ENCODE assay signal across 10 cellular contexts in the genomic region with DNA sequence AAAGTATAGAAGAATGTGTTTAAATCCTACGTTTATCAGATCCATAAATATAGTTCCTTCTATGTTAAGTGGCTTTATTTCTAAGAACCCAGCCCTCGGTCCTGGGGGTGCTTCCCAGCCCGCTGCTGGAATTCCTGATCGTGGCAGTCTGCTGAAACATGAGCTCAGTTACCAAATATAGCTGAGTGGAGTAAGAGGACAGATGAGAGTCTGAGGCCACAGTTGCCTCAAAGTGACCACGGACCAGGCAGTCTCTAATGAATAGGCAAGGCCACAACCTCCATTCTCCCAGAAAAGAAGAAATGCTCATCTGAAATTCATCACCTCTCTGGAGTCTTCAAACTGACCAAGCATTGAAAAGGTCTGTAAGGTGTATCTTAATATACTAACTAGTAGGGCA. TPM values are rescaled to one million over a fixed set of nuclear protein-coding genes. Genes with fewer than 3 reads are reported as not detected.
DNase-seq lines count a peak whose midpoint lies in the region; ATAC-seq, FAIRE-seq and TF ChIP-seq lines count a peak whose summit lies in the region.
"Had no signal": no experiment of that assay in that cellular context is flagged by ENCODE, and none has a peak within 500 bp of the region (broad histone marks: within the 10 kb centered on the region; RNA-seq: fewer than 3 reads in every experiment).

A gene (plus strand): TSS at position 219 of the 400 bp plus-strand sequence.

- TF ChIP-seq CTCF in ovary (IDR thresholded peaks at IDR 0.05), result no peak

- H3K4me3 ChIP-seq in ovary, result no peak within 1 kb of the TSS

- 51 to 70% (median 62%) methylated on average over 5 of the region's 5 CpGs for WGBS in ovary, 3 donors

- H3K36me3 ChIP-seq in ovary, result no peaks in the 10 kb centered on the region

- H3K9me3 ChIP-seq in ovary, result no peaks in the 10 kb centered on the region

- no peak for TF ChIP-seq EP300 in ovary (IDR thresholded peaks at IDR 0.05)

- TF ChIP-seq POLR2A in ovary (IDR thresholded peaks at IDR 0.05), result no peak

- intact Hi-C loops in ovary (cut with DNase I), result no loop called here

- DNase-seq in DMS53 treated with DMSO at 0.1 percent for 48 hours (lab: John Stamatoyannopoulos, UW; ENCODE audit: unreplicated experiment) (peak; percentile 13), UCSD-AML1 (lab: John Stamatoyannopoulos, UW; ENCODE audit: unreplicated experiment) (peak; percentile 18), frontal cortex (ENCODE audit: low spot score in 2 of 2) (no peak), ovary (no peak), ecto neural progenitor cell (ENCODE audit: low spot score) (no peak), hippocampal formation (lab: John Stamatoyannopoulos, UW) (no peak)
- DNase-seq: activated CD4-positive, alpha-beta T cell treated with anti-CD3 and anti-CD28 coated beads for 4 hours; stimulated activated CD4-positive, alpha-beta T cell treated with anti-CD3 and anti-CD28 coated beads, Interleukin-4, amount 100 ng/mL, for 1 hour had no signal

- no peak within 1 kb of the TSS for H3K27ac ChIP-seq in ovary

- H3K27me3 ChIP-seq in ovary, result no peaks in the 10 kb centered on the region

- no peaks in the 10 kb centered on the region for H3K4me1 ChIP-seq in ovary (ENCODE audit: insufficient read depth)

- ATAC-seq in GM19035 (IDR thresholded peaks at IDR 0.05; ENCODE audit: unreplicated experiment), result no peak
- ATAC-seq in HG02973 (IDR thresholded peaks at IDR 0.05; ENCODE audit: unreplicated experiment), result no peak

- no peak for FAIRE-seq in frontal cortex (lab: Jason Lieb, UNC)

RNA-seq across cellular contexts. Expression of the gene that starts here (rescaled TPM):
- total RNA-seq in frontal cortex (17.1 TPM), ovary (100 to 1,000 TPM in 5 of 7 donors, 10 to 100 TPM in 2; 96.8 to 229 (median 137) TPM)
- 100 to 1,000 TPM; 101 to 605 TPM for polyA plus RNA-seq in ovary

Comparison
In these comparisons a context has a peak if more than half of its experiments do, and no peak if none do; other contexts are left out.
1. DNase-seq: peak in DMS53 treated with DMSO at 0.1 percent for 48 hours (single experiment) and UCSD-AML1 (single experiment); none in frontal cortex (0 of 2), ovary (0 of 5), ecto neural progenitor cell (single experiment) and hippocampal formation (0 of 2).